Comparison of ENCODE assay signal across 8 cellular contexts in the genomic region with DNA sequence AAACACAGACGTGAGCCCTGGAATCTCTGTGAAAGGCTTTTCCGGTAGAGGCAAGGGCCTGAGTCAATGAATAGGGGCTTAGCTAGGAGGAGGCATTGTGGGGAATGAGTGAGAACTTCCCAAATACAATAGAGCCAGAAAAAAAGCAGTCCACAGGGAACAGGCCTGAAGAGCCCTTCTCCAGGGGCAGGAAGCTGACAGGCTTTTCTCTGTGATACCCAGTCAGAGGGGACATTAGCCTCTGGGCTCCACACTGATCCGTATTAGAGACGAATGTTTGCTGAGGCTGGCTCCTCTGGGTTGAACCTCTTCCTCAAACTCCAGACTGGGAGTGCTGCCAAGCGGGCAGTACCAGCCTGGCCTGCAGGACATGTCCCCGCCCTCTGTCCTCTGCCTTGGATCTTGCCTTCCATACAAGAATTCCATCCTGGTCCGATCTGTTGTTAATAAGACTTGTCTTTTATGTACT. TPM values are rescaled to one million over a fixed set of nuclear protein-coding genes. Genes with fewer than 3 reads are reported as not detected.
DNase-seq lines count a peak whose midpoint lies in the region; ATAC-seq lines count a peak whose summit lies in the region.

No MANE protein-coding gene starts in this region.

- CTCF ChIA-PET in activated CD4-positive, alpha-beta T cell treated with anti-CD3 and anti-CD28 coated beads for 36 hours (lab: Charles Lee): interaction anchor here (0.7 to 2.3 kb wide), 10 partner anchors 14 to 367 kb away, joined by 3 to 10 read pairs (median 4); no protein-coding TSS in a partner anchor

- H3K4me3 Mint-ChIP-seq in activated CD4-positive, alpha-beta T cell treated with anti-CD3 and anti-CD28 coated beads for 36 hours: peak overlapping the region; percentile 87
- peak overlapping the region; percentile 95 to 98 for H3K4me3 Mint-ChIP-seq in stimulated activated naive CD8-positive, alpha-beta T cell treated with anti-CD3 and anti-CD28 coated beads, Interleukin-15, amount 100 ng/mL, for 72 hours

- no peak for ATAC-seq in activated CD4-positive, alpha-beta T cell treated with anti-CD3 and anti-CD28 coated beads for 36 hours
- ATAC-seq in left colon: peak; percentile 56
- ATAC-seq in stimulated activated naive CD8-positive, alpha-beta T cell treated with anti-CD3 and anti-CD28 coated beads, Interleukin-15, amount 100 ng/mL, for 72 hours: no peak

- H3K4me1 Mint-ChIP-seq in activated CD4-positive, alpha-beta T cell treated with anti-CD3 and anti-CD28 coated beads for 36 hours: peaks cover 51% of the 10 kb centered on the region
- peaks cover 58% of the 10 kb centered on the region for H3K4me1 Mint-ChIP-seq in stimulated activated naive CD8-positive, alpha-beta T cell treated with anti-CD3 and anti-CD28 coated beads, Interleukin-15, amount 100 ng/mL, for 72 hours

- no peaks in the 10 kb centered on the region for H3K27me3 Mint-ChIP-seq in activated CD4-positive, alpha-beta T cell treated with anti-CD3 and anti-CD28 coated beads for 36 hours
- H3K27me3 Mint-ChIP-seq in stimulated activated naive CD8-positive, alpha-beta T cell treated with anti-CD3 and anti-CD28 coated beads, Interleukin-15, amount 100 ng/mL, for 72 hours: no peaks in the 10 kb centered on the region

- no peak for DNase-seq in activated CD4-positive, alpha-beta T cell treated with anti-CD3 and anti-CD28 coated beads for 36 hours
- DNase-seq in activated CD4-positive, alpha-beta T cell treated with anti-CD3 and anti-CD28 coated beads, Interleukin-2, amount 50 U/mL, for 1 hour: no peak
- DNase-seq in anterior cingulate cortex (lab: John Stamatoyannopoulos, UW) (peak in 55 of 58 donors; percentile 4 to 84 (median 51)), left colon (peak; percentile 88 to 92), HCEC 1CT (no peak), NCI-H146 (lab: John Stamatoyannopoulos, UW) (no peak), SKM-1 (lab: John Stamatoyannopoulos, UW; ENCODE audit: unreplicated experiment) (no peak)
- no peak for DNase-seq in stimulated activated naive CD8-positive, alpha-beta T cell treated with anti-CD3 and anti-CD28 coated beads, Interleukin-15, amount 100 ng/mL, for 72 hours

- POLR2A ChIA-PET in activated CD4-positive, alpha-beta T cell treated with anti-CD3 and anti-CD28 coated beads for 36 hours (lab: Charles Lee): interaction anchor here (0.7 to 2.1 kb wide), 5 partner anchors 14 to 366 kb away, joined by 3 to 30 read pairs (median 5); a partner anchor contains a TSS

- H3K36me3 Mint-ChIP-seq in activated CD4-positive, alpha-beta T cell treated with anti-CD3 and anti-CD28 coated beads for 36 hours (ENCODE audit: low read depth): peaks cover 6% of the 10 kb centered on the region

- intact Hi-C loops in activated CD4-positive, alpha-beta T cell treated with anti-CD3 and anti-CD28 coated beads for 36 hours (cut with DNase I, micrococcal nuclease): loop anchor here (1.0 to 5.0 kb wide), 8 partner anchors 37 to 1804 kb away; a partner anchor contains a TSS
- intact Hi-C loops in left colon (cut with DNase I, micrococcal nuclease): loop anchor here in 1 of 2 donors (10.0 kb wide), 1 partner anchor 217 kb away; a partner anchor contains a TSS

- H3K27ac Mint-ChIP-seq in activated CD4-positive, alpha-beta T cell treated with anti-CD3 and anti-CD28 coated beads for 36 hours: peak overlapping the region; percentile 99
- peak overlapping the region in 1 of 2 donors; percentile 99 for H3K27ac Mint-ChIP-seq in stimulated activated naive CD8-positive, alpha-beta T cell treated with anti-CD3 and anti-CD28 coated beads, Interleukin-15, amount 100 ng/mL, for 72 hours

- H3K9me3 Mint-ChIP-seq in activated CD4-positive, alpha-beta T cell treated with anti-CD3 and anti-CD28 coated beads for 36 hours (ENCODE audit: low read depth): no peaks in the 10 kb centered on the region
- no peaks in the 10 kb centered on the region for H3K9me3 Mint-ChIP-seq in stimulated activated naive CD8-positive, alpha-beta T cell treated with anti-CD3 and anti-CD28 coated beads, Interleukin-15, amount 100 ng/mL, for 72 hours

RNA-seq across cellular contexts. Expression of a gene that starts 2.3 kb away (rescaled TPM):
- total RNA-seq in activated CD4-positive, alpha-beta T cell treated with anti-CD3 and anti-CD28 coated beads for 36 hours: 1 to 10 TPM; 4.9 to 5.3 TPM
- 10 to 100 TPM; 15.2 to 15.3 TPM for total RNA-seq in left colon

RNA-seq across cellular contexts. Expression of a gene that starts 43.3 kb away (rescaled TPM):
- under 1 TPM; 0.18 to 0.33 TPM for total RNA-seq in activated CD4-positive, alpha-beta T cell treated with anti-CD3 and anti-CD28 coated beads for 36 hours
- total RNA-seq in left colon: under 1 TPM; 0.06 to 0.11 TPM

Comparison
In these comparisons a context has a peak if more than half of its experiments do, and no peak if none do; other contexts are left out.
1. DNase-seq: peak in anterior cingulate cortex (55 of 58) and left colon (2 of 2); none in activated CD4-positive, alpha-beta T cell treated with anti-CD3 and anti-CD28 coated beads for 36 hours (single experiment), activated CD4-positive, alpha-beta T cell treated with anti-CD3 and anti-CD28 coated beads, Interleukin-2, amount 50 U/mL, for 1 hour (single experiment), stimulated activated naive CD8-positive, alpha-beta T cell treated with anti-CD3 and anti-CD28 coated beads, Interleukin-15, amount 100 ng/mL, for 72 hours (0 of 2), HCEC 1CT (single experiment), NCI-H146 (single experiment) and SKM-1 (single experiment).